1 cellular context compared by ENCODE assay signal in the genomic region with DNA sequence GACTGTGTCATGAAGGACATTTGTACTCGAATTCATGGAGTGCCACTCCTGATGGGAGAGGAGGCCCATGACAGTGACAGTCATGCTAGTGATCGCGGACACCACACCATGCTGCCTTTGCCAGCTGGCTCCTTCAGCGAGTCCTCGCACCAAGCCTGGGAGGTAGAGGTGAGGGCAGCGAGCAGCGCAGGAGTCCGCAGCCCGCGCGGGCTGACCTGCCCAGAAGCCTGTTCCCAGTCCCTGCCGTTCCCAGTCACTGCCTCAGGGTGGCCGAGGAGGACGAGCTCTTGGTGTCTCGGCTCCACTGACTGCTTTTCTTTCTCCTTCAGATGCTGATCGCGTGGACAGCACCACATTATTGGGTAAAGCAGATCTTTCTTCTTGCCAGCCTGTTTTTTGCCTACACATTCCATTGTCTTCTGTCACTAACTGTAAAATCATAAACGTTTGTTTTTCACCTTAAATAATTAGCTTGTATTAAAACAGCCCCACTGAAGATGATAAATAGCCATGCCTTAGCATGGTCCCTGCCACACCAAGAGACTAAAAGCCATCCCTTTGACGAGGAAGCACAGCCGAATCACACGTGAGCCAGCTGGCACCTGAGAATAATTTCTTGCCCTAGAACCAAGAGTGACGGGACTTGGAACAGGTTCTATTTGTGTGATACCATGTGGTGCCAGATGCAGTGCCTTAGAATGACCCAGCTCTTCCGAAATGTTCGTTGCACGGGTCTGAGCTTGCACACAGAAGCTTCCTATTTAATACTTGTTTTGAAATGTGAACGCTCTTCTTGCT.
A peak's percentile ranks its signal among the peaks of the same experiment; 100 is the strongest.
TF ChIP-seq lines count a peak whose summit lies in the region.

No MANE protein-coding gene starts in this region.

TF ChIP-seq in liver, 16 proteins besides CTCF, POLR2A, EP300 and RAD21 (continued from another document):
- TF ChIP-seq, protein P1, sequence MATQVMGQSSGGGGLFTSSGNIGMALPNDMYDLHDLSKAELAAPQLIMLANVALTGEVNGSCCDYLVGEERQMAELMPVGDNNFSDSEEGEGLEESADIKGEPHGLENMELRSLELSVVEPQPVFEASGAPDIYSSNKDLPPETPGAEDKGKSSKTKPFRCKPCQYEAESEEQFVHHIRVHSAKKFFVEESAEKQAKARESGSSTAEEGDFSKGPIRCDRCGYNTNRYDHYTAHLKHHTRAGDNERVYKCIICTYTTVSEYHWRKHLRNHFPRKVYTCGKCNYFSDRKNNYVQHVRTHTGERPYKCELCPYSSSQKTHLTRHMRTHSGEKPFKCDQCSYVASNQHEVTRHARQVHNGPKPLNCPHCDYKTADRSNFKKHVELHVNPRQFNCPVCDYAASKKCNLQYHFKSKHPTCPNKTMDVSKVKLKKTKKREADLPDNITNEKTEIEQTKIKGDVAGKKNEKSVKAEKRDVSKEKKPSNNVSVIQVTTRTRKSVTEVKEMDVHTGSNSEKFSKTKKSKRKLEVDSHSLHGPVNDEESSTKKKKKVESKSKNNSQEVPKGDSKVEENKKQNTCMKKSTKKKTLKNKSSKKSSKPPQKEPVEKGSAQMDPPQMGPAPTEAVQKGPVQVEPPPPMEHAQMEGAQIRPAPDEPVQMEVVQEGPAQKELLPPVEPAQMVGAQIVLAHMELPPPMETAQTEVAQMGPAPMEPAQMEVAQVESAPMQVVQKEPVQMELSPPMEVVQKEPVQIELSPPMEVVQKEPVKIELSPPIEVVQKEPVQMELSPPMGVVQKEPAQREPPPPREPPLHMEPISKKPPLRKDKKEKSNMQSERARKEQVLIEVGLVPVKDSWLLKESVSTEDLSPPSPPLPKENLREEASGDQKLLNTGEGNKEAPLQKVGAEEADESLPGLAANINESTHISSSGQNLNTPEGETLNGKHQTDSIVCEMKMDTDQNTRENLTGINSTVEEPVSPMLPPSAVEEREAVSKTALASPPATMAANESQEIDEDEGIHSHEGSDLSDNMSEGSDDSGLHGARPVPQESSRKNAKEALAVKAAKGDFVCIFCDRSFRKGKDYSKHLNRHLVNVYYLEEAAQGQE (IDR thresholded peaks at IDR 0.05) = peak; percentile 38
- TF ChIP-seq SP1 (IDR thresholded peaks at IDR 0.05) = peak; percentile 47
- peak; percentile 52 to 72 for TF ChIP-seq HNF4A (conservative IDR thresholded peaks at IDR 0.05)
- peak; percentile 25 for TF ChIP-seq FOXA2 (IDR thresholded peaks at IDR 0.05)
- peak; percentile 71 for TF ChIP-seq YY1 (IDR thresholded peaks at IDR 0.05)
- no peak for TF ChIP-seq FOXA1 (IDR thresholded peaks at IDR 0.05)
- TF ChIP-seq EGR1 (IDR thresholded peaks at IDR 0.05; ENCODE audit: low read depth in 2 of 2) = no peak
- TF ChIP-seq, protein P2, sequence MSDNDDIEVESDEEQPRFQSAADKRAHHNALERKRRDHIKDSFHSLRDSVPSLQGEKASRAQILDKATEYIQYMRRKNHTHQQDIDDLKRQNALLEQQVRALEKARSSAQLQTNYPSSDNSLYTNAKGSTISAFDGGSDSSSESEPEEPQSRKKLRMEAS (IDR thresholded peaks at IDR 0.05) = peak; percentile 71
- TF ChIP-seq RXRA (IDR thresholded peaks at IDR 0.05) = peak; percentile 59 to 73
